1 cellular context compared by ENCODE assay signal in genomic region chr10:114387784-114388183, GRCh38.
TF ChIP-seq lines count a peak whose summit lies in the region.

No MANE protein-coding gene starts in this region.

TF ChIP-seq in GM12878, 131 proteins besides CTCF, POLR2A, EP300 and RAD21:
- no peak for TF ChIP-seq WRNIP1 (IDR thresholded peaks at IDR 0.05; ENCODE audit: borderline replicate concordance, low read depth, low read length)
- TF ChIP-seq SREBF2 (IDR thresholded peaks at IDR 0.05; ENCODE audit: low read length): no peak
- TF ChIP-seq CBX5 (IDR thresholded peaks at IDR 0.05; ENCODE audit: low read depth): no peak
- no peak for TF ChIP-seq NFXL1 (IDR thresholded peaks at IDR 0.05; ENCODE audit: borderline replicate concordance)
- no peak for TF ChIP-seq ZNF207 (IDR thresholded peaks at IDR 0.05; ENCODE audit: borderline replicate concordance)
- TF ChIP-seq HDGF (IDR thresholded peaks at IDR 0.05): no peak
- TF ChIP-seq BCLAF1 (IDR thresholded peaks at IDR 0.05): no peak
- TF ChIP-seq POU2F2 (IDR thresholded peaks at IDR 0.05; ENCODE audit: borderline replicate concordance, low read depth, low read length): no peak
- no peak for TF ChIP-seq STAT1 (conservative IDR thresholded peaks at IDR 0.05)
- no peak for TF ChIP-seq PKNOX1 (IDR thresholded peaks at IDR 0.05)
- no peak for TF ChIP-seq JUNB (IDR thresholded peaks at IDR 0.05)
- TF ChIP-seq ZNF687 (IDR thresholded peaks at IDR 0.05): no peak
- no peak for TF ChIP-seq EGR1 (IDR thresholded peaks at IDR 0.05; ENCODE audit: borderline replicate concordance in 1 of 2, low read depth in 2 of 2, low read length in 2 of 2)
- no peak for TF ChIP-seq ATF3 (IDR thresholded peaks at IDR 0.05; ENCODE audit: borderline replicate concordance, extremely low read depth, low read depth, low read length)
- TF ChIP-seq, protein P1, sequence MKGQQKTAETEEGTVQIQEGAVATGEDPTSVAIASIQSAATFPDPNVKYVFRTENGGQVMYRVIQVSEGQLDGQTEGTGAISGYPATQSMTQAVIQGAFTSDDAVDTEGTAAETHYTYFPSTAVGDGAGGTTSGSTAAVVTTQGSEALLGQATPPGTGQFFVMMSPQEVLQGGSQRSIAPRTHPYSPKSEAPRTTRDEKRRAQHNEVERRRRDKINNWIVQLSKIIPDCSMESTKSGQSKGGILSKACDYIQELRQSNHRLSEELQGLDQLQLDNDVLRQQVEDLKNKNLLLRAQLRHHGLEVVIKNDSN (IDR thresholded peaks at IDR 0.05; ENCODE audit: borderline replicate concordance, extremely low read length, insufficient read depth, low read depth, low read length): no peak
- TF ChIP-seq SMAD5 (IDR thresholded peaks at IDR 0.05; ENCODE audit: low read depth): no peak
- TF ChIP-seq MAX (IDR thresholded peaks at IDR 0.05; ENCODE audit: low read depth, low read length): no peak
- TF ChIP-seq CEBPZ (IDR thresholded peaks at IDR 0.05; ENCODE audit: low read depth, low read length): no peak
